ENCODE assay signal across 10 cellular contexts in genomic region chr14:76133103-76133502, GRCh38. TPM values are rescaled to one million over a fixed set of nuclear protein-coding genes. Genes with fewer than 3 reads are reported as not detected.
DNase-seq lines count a peak whose midpoint lies in the region; ATAC-seq, FAIRE-seq and TF ChIP-seq lines count a peak whose summit lies in the region.
"Had no signal": no experiment of that assay in that cellular context is flagged by ENCODE, and none has a peak within 500 bp of the region (broad histone marks: within the 10 kb centered on the region; RNA-seq: fewer than 3 reads in every experiment).

No MANE protein-coding gene starts in this region.

- H2BK120ac ChIP-seq in mesenchymal stem cell (ENCODE audit: low read depth, low read length), result no peak overlapping the region

- WGBS in K562 (ENCODE audit: insufficient coverage, low coverage, missing lambda C conversion rate), result 5% methylated on average over 4 of the region's 4 CpGs
- 29% methylated on average over 4 of the region's 4 CpGs for WGBS in mesenchymal stem cell

- H4K8ac ChIP-seq in mesenchymal stem cell (ENCODE audit: low read length), result no peak overlapping the region

- H3K4me3 ChIP-seq in K562 (no peak overlapping the region), mesenchymal stem cell (ENCODE audit: insufficient read depth in 1 of 2, low read depth in 1 of 2, low read length in 2 of 2) (no peak overlapping the region)

- H2BK12ac ChIP-seq in mesenchymal stem cell (ENCODE audit: low read length in 2 of 2), result no peak overlapping the region

- no peak overlapping the region for H3K9ac ChIP-seq in K562 (ENCODE audit: insufficient read depth in 1 of 2, low read depth in 2 of 2, low read length in 2 of 2)
- no peak overlapping the region for H3K9ac ChIP-seq in mesenchymal stem cell (ENCODE audit: low read length)

- H4K91ac ChIP-seq in mesenchymal stem cell (ENCODE audit: low read length), result no peak overlapping the region

- DNase-seq in ELR (ENCODE audit: low read depth) (peak; percentile 22), M059J (ENCODE audit: low read depth) (peak; percentile 27), K562 (ENCODE audit: extremely low read depth in 1 of 4, low spot score in 3 of 4) (peak; percentile 32 to 55 (median 44)), mesenchymal stem cell (peak; percentile 42), GM19240 (ENCODE audit: insufficient read length, low spot score) (no peak)
- DNase-seq in stimulated activated naive CD4-positive, alpha-beta T cell treated with Interleukin-2 at 50 U/mL for 16 hours (lab: John Stamatoyannopoulos, UW), result no peak
- DNase-seq in natural killer cell treated with Interleukin-12 subunit alpha and Interleukin-12 subunit beta and Interleukin-15 and Interleukin-18, amount 100 ng/mL, for 72 hours (ENCODE audit: low spot score), result no peak
- DNase-seq in NK-92 treated with Interleukin-12 subunit alpha and Interleukin-12 subunit beta, amount 100 ng/mL, for 24 hours (lab: John Stamatoyannopoulos, UW), result no peak

- H3K79me2 ChIP-seq in K562 (ENCODE audit: control insufficient read depth, insufficient read depth, low read length), result no peaks in the 10 kb centered on the region

- no peaks in the 10 kb centered on the region for H3K79me1 ChIP-seq in mesenchymal stem cell (replicated peaks; ENCODE audit: low read length, poor library complexity, severe bottlenecking)

- TF ChIP-seq EP300 in K562 (IDR thresholded peaks at IDR 0.05; ENCODE audit: low read length), result no peak

- no peak overlapping the region for H2BK5ac ChIP-seq in mesenchymal stem cell (ENCODE audit: low read depth, low read length, poor library complexity, severe bottlenecking)

- H3K4me1 Mint-ChIP-seq in natural killer cell treated with Interleukin-12 subunit alpha and Interleukin-12 subunit beta and Interleukin-15 and Interleukin-18, amount 100 ng/mL, for 72 hours (ENCODE audit: low read depth in 2 of 2), result peaks cover 3% of the 10 kb centered on the region in 2 donors

- H2AFZ ChIP-seq in K562 (ENCODE audit: low read depth, low read length) (no peak overlapping the region), mesenchymal stem cell (ENCODE audit: low read depth, low read length) (no peak overlapping the region)

- no peak overlapping the region for H2BK15ac ChIP-seq in mesenchymal stem cell (ENCODE audit: low read depth, poor library complexity, severe bottlenecking)

- H3K4ac ChIP-seq in mesenchymal stem cell (ENCODE audit: low read depth in 1 of 2, low read length in 2 of 2), result no peak overlapping the region

- H3K9me3 ChIP-seq in K562 (replicated peaks; ENCODE audit: control insufficient read depth, insufficient read depth, low read depth, low read length) (no peaks in the 10 kb centered on the region), mesenchymal stem cell (ENCODE audit: control insufficient read depth, low read length) (no peaks in the 10 kb centered on the region)

- ATAC-seq in K562, result peak; percentile 48; the same call in 1 of the 3 replicates
- ATAC-seq in natural killer cell treated with Interleukin-12 subunit alpha and Interleukin-12 subunit beta and Interleukin-15 and Interleukin-18, amount 100 ng/mL, for 72 hours, result no peak
- ATAC-seq: activated CD4-positive, CD25-positive, alpha-beta regulatory T cell treated with anti-CD3 and anti-CD28 coated beads, Interleukin-2, amount 50 U/mL, for 24 hours had no signal

- in situ Hi-C loops in K562 (cut with MboI), result no loop called here

- BruUV-seq in K562 (replicated peaks; lab: Mats Ljungman, UMichigan), result no TSS peak

- FAIRE-seq in K562 (lab: Jason Lieb, UNC), result no peak

- H3K18ac ChIP-seq in mesenchymal stem cell (ENCODE audit: low read depth in 1 of 2, low read length in 2 of 2), result no peak overlapping the region

- H3K36me3 ChIP-seq in K562 (ENCODE audit: control insufficient read depth, insufficient read depth, low read length) (no peaks in the 10 kb centered on the region), mesenchymal stem cell (ENCODE audit: control insufficient read depth in 1 of 2, insufficient read depth in 2 of 2, low read depth in 1 of 2, low read length in 2 of 2) (no peaks in the 10 kb centered on the region)

- H3K27me3 ChIP-seq in K562 (ENCODE audit: control insufficient read depth in 2 of 2, insufficient read depth in 2 of 2, low read length in 2 of 2) (peaks cover 7 to 38% of the 10 kb centered on the region in 2 experiments; a peak in 4 of 5 replicates), mesenchymal stem cell (ENCODE audit: control insufficient read depth in 1 of 2, insufficient read depth in 1 of 2, low read length in 2 of 2) (peaks cover 68 to 81% of the 10 kb centered on the region in 2 experiments)

- TF ChIP-seq POLR2A in K562 (conservative IDR thresholded peaks at IDR 0.05), result no peak

- no peak overlapping the region for H3K23ac ChIP-seq in mesenchymal stem cell (ENCODE audit: low read length in 2 of 2)

- H3K14ac ChIP-seq in mesenchymal stem cell (ENCODE audit: low read length in 2 of 2), result no peak overlapping the region

- no peaks in the 10 kb centered on the region for H3K9me1 ChIP-seq in K562 (ENCODE audit: control insufficient read depth, insufficient read depth, low read length)

- no peak overlapping the region for H3K4me3 Mint-ChIP-seq in natural killer cell treated with Interleukin-12 subunit alpha and Interleukin-12 subunit beta and Interleukin-15 and Interleukin-18, amount 100 ng/mL, for 72 hours
- H3K4me3 Mint-ChIP-seq: central memory CD8-positive, alpha-beta T cell had no signal

- H3K4me2 ChIP-seq in K562 (ENCODE audit: insufficient read depth, low read length) (no peak overlapping the region), mesenchymal stem cell (ENCODE audit: low read length, poor library complexity, severe bottlenecking) (no peak overlapping the region)

- no peak overlapping the region for H3K27ac ChIP-seq in K562 (ENCODE audit: extremely low read depth, low read depth, low read length)
- no peak overlapping the region for H3K27ac ChIP-seq in mesenchymal stem cell (ENCODE audit: low read length, poor library complexity, severe bottlenecking)

- no peaks in the 10 kb centered on the region for H3K36me3 Mint-ChIP-seq in natural killer cell treated with Interleukin-12 subunit alpha and Interleukin-12 subunit beta and Interleukin-15 and Interleukin-18, amount 100 ng/mL, for 72 hours

- CTCF ChIA-PET in K562 (lab: Yijun Ruan, JAX; ENCODE audit: low intra/inter-chr PET ratio), result no interaction called here

- H3K27ac Mint-ChIP-seq in natural killer cell treated with Interleukin-12 subunit alpha and Interleukin-12 subunit beta and Interleukin-15 and Interleukin-18, amount 100 ng/mL, for 72 hours, result no peak overlapping the region

- TF ChIP-seq CTCF in K562 (IDR thresholded peaks at IDR 0.05 in 2 of 3, conservative IDR thresholded peaks at IDR 0.05 in 1 of 3; ENCODE audit: insufficient read depth in 2 of 3, low read depth in 1 of 3, low read length in 3 of 3), result no peak

- H3K4me1 ChIP-seq in K562 (replicated peaks in 1 of 2; ENCODE audit: control insufficient read depth in 2 of 2, insufficient read depth in 2 of 2, low read length in 2 of 2), result peaks cover 3% of the 10 kb centered on the region in 2 experiments; a peak in 4 of 5 replicates
- H3K4me1 ChIP-seq in mesenchymal stem cell (ENCODE audit: control insufficient read depth, insufficient read depth, low read depth, low read length), result no peaks in the 10 kb centered on the region

- POLR2A ChIA-PET in K562 (lab: Yijun Ruan, JAX), result interaction anchor here (0.6 kb wide), 2 partner anchors 403 to 419 kb away, joined by 3 read pairs; no protein-coding TSS in a partner anchor

- intact Hi-C loops in K562 (cut with micrococcal nuclease), result no loop called here

- no peak overlapping the region for H2AK5ac ChIP-seq in mesenchymal stem cell (ENCODE audit: low read length, severe bottlenecking)

- H3K9me3 Mint-ChIP-seq in natural killer cell treated with Interleukin-12 subunit alpha and Interleukin-12 subunit beta and Interleukin-15 and Interleukin-18, amount 100 ng/mL, for 72 hours, result no peaks in the 10 kb centered on the region
- H3K9me3 Mint-ChIP-seq: central memory CD8-positive, alpha-beta T cell had no signal

- H3K27me3 Mint-ChIP-seq in natural killer cell treated with Interleukin-12 subunit alpha and Interleukin-12 subunit beta and Interleukin-15 and Interleukin-18, amount 100 ng/mL, for 72 hours, result peaks cover 56 to 73% of the 10 kb centered on the region in 2 donors

- no peaks in the 10 kb centered on the region; the same call in 1 of the 2 replicates for H4K20me1 ChIP-seq in K562 (replicated peaks; ENCODE audit: control insufficient read depth, insufficient read depth, low read length)

- no peak for TF ChIP-seq RAD21 in K562 (CRISPR knock-in tag; conservative IDR thresholded peaks at IDR 0.05 in 1 of 2, IDR thresholded peaks at IDR 0.05 in 1 of 2)

TF ChIP-seq in K562, 482 proteins besides CTCF, POLR2A, EP300 and RAD21 (continues in another document):
- TF ChIP-seq NUFIP1 (IDR thresholded peaks at IDR 0.05; ENCODE audit: partially characterized antibody), result no peak

RNA-seq across cellular contexts. Expression of gene GPATCH2L, which starts 18.6 kb away (rescaled TPM):
- 18.0 and 29.0 TPM in 2 replicates for total RNA-seq in M059J (2014; rRNA removed; shearing (Covaris generic))
- 105 and 137 TPM in 2 replicates for total RNA-seq in K562 (2011; cell fraction: chromatin; rRNA removed; ENCODE audit: low replicate concordance)
- total RNA-seq in K562 (2011; cell fraction: nucleolus; rRNA removed), result 40.7 and 48.0 TPM in 2 replicates
- total RNA-seq in K562 (2011; cell fraction: nucleoplasm; rRNA removed), result 81.2 and 120 TPM in 2 replicates
- 16.4 and 18.3 TPM in 2 replicates for total RNA-seq in K562 (2014; rRNA removed)
- total RNA-seq in K562 (2014; rRNA removed; fragmentation: Illumina TruSeq; extraction: Trizol), result 22.9 and 27.6 TPM in 2 replicates
- total RNA-seq in K562 (2015; rRNA removed; fragmentation: Illumina TruSeq; extraction: Trizol), result 20.0 and 20.7 TPM in 2 replicates
- 30.7 and 32.8 TPM in 2 replicates for total RNA-seq in K562 (2021)
- polyA plus RNA-seq in K562 (2011; rRNA removed), result 36.2 and 39.6 TPM in 2 replicates
- 14.8 and 23.2 TPM in 2 replicates for polyA plus RNA-seq in K562 (2011; cell fraction: cytosol; rRNA removed)
- polyA plus RNA-seq in K562 (2011; cell fraction: nucleus; rRNA removed), result 101 and 106 TPM in 2 replicates
- 15.6 and 17.7 TPM in 2 replicates for polyA plus RNA-seq in K562 (2012)
- 20.2 and 20.9 TPM in 2 replicates for polyA plus RNA-seq in K562 (2014; fragmentation: Illumina TruSeq; extraction: Trizol)
- polyA plus RNA-seq in K562 (2014; fragmentation: Nextera tagmentation; extraction: Ambion mirVana), result 10 to 100 TPM; 13.1 to 19.1 TPM
- 15.2 and 17.7 TPM in 2 replicates for polyA plus RNA-seq in K562 (2014; rRNA removed)
- 71.2 and 73.2 TPM in 2 replicates for polyA minus RNA-seq in K562 (2011; rRNA and poly(A)+ RNA removed)
- polyA minus RNA-seq in K562 (2011; cell fraction: cytosol; rRNA and poly(A)+ RNA removed), result 16.9 and 20.9 TPM in 2 replicates
- 81.6 and 117 TPM in 2 replicates for polyA minus RNA-seq in K562 (2011; cell fraction: nucleus; rRNA and poly(A)+ RNA removed)
- polyA plus RNA-seq in mesenchymal stem cell (2013, experiment 1 of 2), result 15.0 TPM
- 14.9 TPM for polyA plus RNA-seq in mesenchymal stem cell (2013, experiment 2 of 2)
- 10 to 100 TPM; 66.0 to 91.7 TPM for total RNA-seq in natural killer cell treated with Interleukin-12 subunit alpha and Interleukin-12 subunit beta and Interleukin-15 and Interleukin-18, amount 100 ng/mL, for 72 hours

Comparison
In these comparisons a context has a peak if more than half of its experiments do, and no peak if none do; other contexts are left out.
1. DNase-seq: peak in ELR (single experiment), M059J (single experiment), K562 (4 of 4) and mesenchymal stem cell (single experiment); none in stimulated activated naive CD4-positive, alpha-beta T cell treated with Interleukin-2 at 50 U/mL for 16 hours (single experiment), natural killer cell treated with Interleukin-12 subunit alpha and Interleukin-12 subunit beta and Interleukin-15 and Interleukin-18, amount 100 ng/mL, for 72 hours (single experiment), NK-92 treated with Interleukin-12 subunit alpha and Interleukin-12 subunit beta, amount 100 ng/mL, for 24 hours (single experiment) and GM19240 (single experiment).